In genomic region chr14:104184911-104185499, GRCh38 we compare ENCODE assay signal across 18 cellular contexts. TPM values are rescaled to one million over a fixed set of nuclear protein-coding genes. Genes with fewer than 3 reads are reported as not detected.
DNase-seq lines count a peak whose midpoint lies in the region; ATAC-seq and TF ChIP-seq lines count a peak whose summit lies in the region.
"Had no signal": no experiment of that assay in that cellular context is flagged by ENCODE, and none has a peak within 500 bp of the region (broad histone marks: within the 10 kb centered on the region; RNA-seq: fewer than 3 reads in every experiment).

No MANE protein-coding gene starts in this region.

- no peaks in the 10 kb centered on the region for H3K4me1 Mint-ChIP-seq in stimulated activated memory B cell treated with anti-CD40 and anti-IgM and Interleukin-4, amounts not matched to agents 10 μg/mL and 1 μg/mL and 100 μg/mL, for 72 hours
- H3K4me1 Mint-ChIP-seq: activated CD8-positive, alpha-beta memory T cell treated with anti-CD3 and anti-CD28 coated beads, Interleukin-2, amount 10 ng/mL, durations not matched to agents 7 days and 5 days; natural killer cell had no signal

- TF ChIP-seq POLR2A in tibial nerve (IDR thresholded peaks at IDR 0.05), result no peak

- TF ChIP-seq EP300 in tibial nerve (IDR thresholded peaks at IDR 0.05), result no peak

- peaks cover 28% of the 10 kb centered on the region for H3K27me3 Mint-ChIP-seq in stimulated activated memory B cell treated with anti-CD40 and anti-IgM and Interleukin-4, amounts not matched to agents 10 μg/mL and 1 μg/mL and 100 μg/mL, for 72 hours
- H3K27me3 Mint-ChIP-seq: activated CD8-positive, alpha-beta memory T cell treated with anti-CD3 and anti-CD28 coated beads, Interleukin-2, amount 10 ng/mL, durations not matched to agents 7 days and 5 days had no signal

- H3K27ac Mint-ChIP-seq in stimulated activated memory B cell treated with anti-CD40 and anti-IgM and Interleukin-4, amounts not matched to agents 10 μg/mL and 1 μg/mL and 100 μg/mL, for 72 hours, result no peak overlapping the region
- H3K27ac Mint-ChIP-seq: activated CD8-positive, alpha-beta memory T cell treated with anti-CD3 and anti-CD28 coated beads, Interleukin-2, amount 10 ng/mL, durations not matched to agents 7 days and 5 days; natural killer cell had no signal

- no peaks in the 10 kb centered on the region for H3K36me3 Mint-ChIP-seq in stimulated activated memory B cell treated with anti-CD40 and anti-IgM and Interleukin-4, amounts not matched to agents 10 μg/mL and 1 μg/mL and 100 μg/mL, for 72 hours
- H3K36me3 Mint-ChIP-seq: activated CD8-positive, alpha-beta memory T cell treated with anti-CD3 and anti-CD28 coated beads, Interleukin-2, amount 10 ng/mL, durations not matched to agents 7 days and 5 days; natural killer cell had no signal

- TF ChIP-seq CTCF in GM20000 (IDR thresholded peaks at IDR 0.05; ENCODE audit: extremely low read depth, missing control alignments) (no peak), VCaP (conservative IDR thresholded peaks at IDR 0.05) (no peak), tibial nerve (IDR thresholded peaks at IDR 0.05) (no peak)

- H3K9me3 ChIP-seq in tibial nerve, result no peaks in the 10 kb centered on the region
- H3K9me3 ChIP-seq: BE2C had no signal

- peaks cover 0 to 26% of the 10 kb centered on the region in 2 donors for H3K27me3 ChIP-seq in tibial nerve
- H3K27me3 ChIP-seq: BE2C had no signal

- H3K4me3 ChIP-seq in tibial nerve, result no peak overlapping the region

- no peaks in the 10 kb centered on the region for H3K9me3 Mint-ChIP-seq in stimulated activated memory B cell treated with anti-CD40 and anti-IgM and Interleukin-4, amounts not matched to agents 10 μg/mL and 1 μg/mL and 100 μg/mL, for 72 hours
- H3K9me3 Mint-ChIP-seq: natural killer cell had no signal

- peak overlapping the region; percentile 75; the same call in 1 of the 2 replicates for H3K27ac ChIP-seq in VCaP
- no peak overlapping the region for H3K27ac ChIP-seq in tibial nerve
- H3K27ac ChIP-seq: WERI-Rb-1 had no signal

- no peak overlapping the region for H3K4me3 Mint-ChIP-seq in stimulated activated memory B cell treated with anti-CD40 and anti-IgM and Interleukin-4, amounts not matched to agents 10 μg/mL and 1 μg/mL and 100 μg/mL, for 72 hours
- H3K4me3 Mint-ChIP-seq: activated CD8-positive, alpha-beta memory T cell treated with anti-CD3 and anti-CD28 coated beads, Interleukin-2, amount 10 ng/mL, durations not matched to agents 7 days and 5 days; natural killer cell had no signal

- peak; percentile 54 for ATAC-seq in left lobe of liver
- no peak for ATAC-seq in stimulated activated memory B cell treated with anti-CD40 and anti-IgM and Interleukin-4, amounts not matched to agents 10 μg/mL and 1 μg/mL and 100 μg/mL, for 72 hours
- ATAC-seq: activated CD8-positive, alpha-beta memory T cell treated with anti-CD3 and anti-CD28 coated beads, Interleukin-2, amount 10 ng/mL, durations not matched to agents 7 days and 5 days; natural killer cell had no signal

- no peaks in the 10 kb centered on the region for H3K4me1 ChIP-seq in tibial nerve

- H3K36me3 ChIP-seq in tibial nerve, result no peaks in the 10 kb centered on the region
- H3K36me3 ChIP-seq: WERI-Rb-1 had no signal

- DNase-seq in 8988T (peak; percentile 79), GM20000 (ENCODE audit: low spot score) (peak; percentile 27), left lobe of liver (ENCODE audit: low spot score) (no peak), glomerular visceral epithelial cell (ENCODE audit: extremely low spot score) (no peak), tibial nerve (ENCODE audit: low spot score in 2 of 2) (no peak)
- DNase-seq in activated CD4-positive, alpha-beta T cell treated with anti-CD3 and anti-CD28 coated beads, Interleukin-2, amount 50 U/mL, for 1 hour, result no peak
- DNase-seq: activated CD8-positive, alpha-beta memory T cell treated with anti-CD3 and anti-CD28 coated beads, Interleukin-2, amount 10 ng/mL, durations not matched to agents 7 days and 5 days; activated naive CD4-positive, alpha-beta T cell; KBM-7; natural killer cell; NCI-H1694; retina; stimulated activated CD4-positive, alpha-beta T cell treated with anti-CD3 and anti-CD28 coated beads, Interleukin-2, amount 100 ng/mL, for 24 hours; stimulated activated CD8-positive, alpha-beta memory T cell treated with anti-CD3 and anti-CD28 coated beads, Interleukin-4, amount 100 ng/mL, for 48 hours; WERI-Rb-1 had no signal

- WGBS in tibial nerve, 2 donors, result 53 to 59% methylated on average over 15 to 19 of the region's 20 CpGs

RNA-seq across cellular contexts. Expression of gene KIF26A, which starts 46.6 kb away (rescaled TPM):
- total RNA-seq in left lobe of liver (1.3 TPM), tibial nerve (1 to 10 TPM; 2.6 to 4.2 (median 3.3) TPM)
- total RNA-seq: natural killer cell had no signal

Comparison
In these comparisons a context has a peak if more than half of its experiments do, and no peak if none do; other contexts are left out.
1. DNase-seq: peak in 8988T (single experiment) and GM20000 (single experiment); none in left lobe of liver (single experiment), glomerular visceral epithelial cell (single experiment), activated CD4-positive, alpha-beta T cell treated with anti-CD3 and anti-CD28 coated beads, Interleukin-2, amount 50 U/mL, for 1 hour (single experiment) and tibial nerve (0 of 2).